ENCODE assay signal across 8 cellular contexts in genomic region chr1:204506969-204507316, GRCh38. TPM values are rescaled to one million over a fixed set of nuclear protein-coding genes. Genes with fewer than 3 reads are reported as not detected.
A peak's percentile ranks its signal among the peaks of the same experiment; 100 is the strongest.
DNase-seq lines count a peak whose midpoint lies in the region; ATAC-seq and TF ChIP-seq lines count a peak whose summit lies in the region.

No MANE protein-coding gene starts in this region.

- peaks cover 0 to 2% of the 10 kb centered on the region in 2 donors for H3K9me3 Mint-ChIP-seq in natural killer cell
- H3K9me3 Mint-ChIP-seq in stimulated activated naive B cell treated with anti-CD40 and anti-IgM and Interleukin-4, amounts not matched to agents 10 μg/mL and 1 μg/mL and 100 μg/mL, for 72 hours, result peaks cover 4% of the 10 kb centered on the region in 2 donors

- no TSS peak for BruUV-seq in Panc1 (replicated peaks; lab: Mats Ljungman, UMichigan)

- peaks cover 33 to 34% of the 10 kb centered on the region in 2 donors for H3K4me1 Mint-ChIP-seq in natural killer cell
- H3K4me1 Mint-ChIP-seq in stimulated activated naive B cell treated with anti-CD40 and anti-IgM and Interleukin-4, amounts not matched to agents 10 μg/mL and 1 μg/mL and 100 μg/mL, for 72 hours, result peaks cover 21 to 47% of the 10 kb centered on the region in 2 donors

- peak overlapping the region; percentile 98 for H3K4me3 Mint-ChIP-seq in natural killer cell
- peak overlapping the region; percentile 80 to 89 for H3K4me3 Mint-ChIP-seq in stimulated activated naive B cell treated with anti-CD40 and anti-IgM and Interleukin-4, amounts not matched to agents 10 μg/mL and 1 μg/mL and 100 μg/mL, for 72 hours

- peak; percentile 58 for ATAC-seq in GM21786 (IDR thresholded peaks at IDR 0.05; ENCODE audit: unreplicated experiment)
- peak; percentile 90 for ATAC-seq in Panc1
- peak; percentile 73 to 88 (median 78) for ATAC-seq in natural killer cell
- ATAC-seq in stimulated activated naive B cell treated with anti-CD40 and anti-IgM and Interleukin-4, amounts not matched to agents 10 μg/mL and 1 μg/mL and 100 μg/mL, for 72 hours (replicated peaks), result peak; percentile 71 to 79

- H3K36me3 Mint-ChIP-seq in natural killer cell, result peaks cover 15% of the 10 kb centered on the region
- peaks cover 9 to 11% of the 10 kb centered on the region in 2 donors for H3K36me3 Mint-ChIP-seq in stimulated activated naive B cell treated with anti-CD40 and anti-IgM and Interleukin-4, amounts not matched to agents 10 μg/mL and 1 μg/mL and 100 μg/mL, for 72 hours

- in situ Hi-C loops in Panc1 (cut with HindIII; ENCODE audit: low pct_unique_long_range_greater_than_20kb, low sequenced_read_pairs), result no loop called here

- H3K27me3 ChIP-seq in Panc1 (ENCODE audit: control insufficient read depth, insufficient read depth, low read length), result no peaks in the 10 kb centered on the region

- intact Hi-C loops in Panc1 (cut with micrococcal nuclease; ENCODE audit: unreplicated experiment), result no loop called here
- intact Hi-C loops in natural killer cell (cut with micrococcal nuclease), result loop anchor here (1.0 to 5.0 kb wide), 3 partner anchors 9 to 90 kb away; partner anchors contain the start of gene MDM4

- peaks cover 3 to 12% of the 10 kb centered on the region in 2 donors for H3K27me3 Mint-ChIP-seq in natural killer cell (ENCODE audit: low read depth in 2 of 2)
- peaks cover 6 to 8% of the 10 kb centered on the region in 2 donors for H3K27me3 Mint-ChIP-seq in stimulated activated naive B cell treated with anti-CD40 and anti-IgM and Interleukin-4, amounts not matched to agents 10 μg/mL and 1 μg/mL and 100 μg/mL, for 72 hours

- peak overlapping the region; percentile 72 for H3K27ac ChIP-seq in KOPT-K1 (ENCODE audit: low read depth, low read length, poor library complexity, severe bottlenecking)
- peak overlapping the region; percentile 84 for H3K27ac ChIP-seq in Panc1 (ENCODE audit: low read length)

- POLR2A ChIA-PET in Panc1 (lab: Charles Lee), result interaction anchor here (0.6 to 1.8 kb wide), 4 partner anchors 9 to 66 kb away, joined by 3 to 20 read pairs (median 3); partner anchors contain the start of gene MDM4

- DNase-seq in DMS153 (lab: John Stamatoyannopoulos, UW) (peak; percentile 96), Panc1 (ENCODE audit: low read depth, low spot score) (peak; percentile 97), fibroblast of gingiva (ENCODE audit: low read depth) (peak; percentile 89), natural killer cell (peak; percentile 79)
- DNase-seq in activated T-cell treated with anti-CD3 and anti-CD28 coated beads, Interleukin-2, amount 50 U/mL, for 48 hours, result peak; percentile 95 to 96
- DNase-seq in stimulated activated naive B cell treated with anti-CD40 and anti-IgM and Interleukin-4, amounts not matched to agents 10 μg/mL and 1 μg/mL and 100 μg/mL, for 72 hours, result peak; percentile 90

- H3K9me3 ChIP-seq in KOPT-K1 (ENCODE audit: insufficient read depth, low read length, poor library complexity, severe bottlenecking) (no peaks in the 10 kb centered on the region), Panc1 (ENCODE audit: control insufficient read depth, insufficient read depth, low read depth, low read length) (no peaks in the 10 kb centered on the region)

- H3K4me1 ChIP-seq in Panc1 (ENCODE audit: control insufficient read depth, insufficient read depth, low read length), result peaks cover 3% of the 10 kb centered on the region; the same call in 1 of the 2 replicates

- H3K4me3 ChIP-seq in Panc1 (ENCODE audit: low read depth in 2 of 2, low read length in 2 of 2), result peak overlapping the region; percentile 57 to 69

- H3K36me3 ChIP-seq in KOPT-K1 (ENCODE audit: insufficient read depth, low read length) (no peaks in the 10 kb centered on the region), Panc1 (ENCODE audit: control insufficient read depth, insufficient read depth, low read length) (no peaks in the 10 kb centered on the region)

- CTCF ChIA-PET in Panc1 (lab: Charles Lee), result interaction anchor here (0.5 to 3.3 kb wide), 8 partner anchors 9 to 482 kb away, joined by 3 to 13 read pairs (median 4); partner anchors contain the start of gene MDM4

- no peak for TF ChIP-seq CTCF in Panc1 (IDR thresholded peaks at IDR 0.05)
- no peak for TF ChIP-seq CTCF in natural killer cell (IDR thresholded peaks at IDR 0.05)

- H3K27ac Mint-ChIP-seq in natural killer cell, result peak overlapping the region; percentile 97 to 100
- peak overlapping the region; percentile 97 for H3K27ac Mint-ChIP-seq in stimulated activated naive B cell treated with anti-CD40 and anti-IgM and Interleukin-4, amounts not matched to agents 10 μg/mL and 1 μg/mL and 100 μg/mL, for 72 hours

RNA-seq across cellular contexts. Expression of gene MDM4, which starts 9.3 kb away (rescaled TPM):
- total RNA-seq in Panc1 (2021; ENCODE audit: unreplicated experiment) (42.1 TPM), natural killer cell (100 to 1,000 TPM; 295 to 324 (median 296) TPM)
- polyA plus RNA-seq in Panc1 (2012; ENCODE audit: insufficient read length), result 2.6 TPM

RNA-seq across cellular contexts. Expression of gene PIK3C2B, which starts 12.3 kb away (rescaled TPM):
- 19.1 TPM for total RNA-seq in Panc1 (2021; ENCODE audit: unreplicated experiment)
- 12.8 TPM for polyA plus RNA-seq in Panc1 (2012; ENCODE audit: insufficient read length)
- total RNA-seq in natural killer cell, result 10 to 100 TPM; 18.1 to 34.8 (median 29.5) TPM

Comparison
In these comparisons a context has a peak if more than half of its experiments do, and no peak if none do; other contexts are left out.
1. Peak in every context shown above with its lines: DNase-seq, ATAC-seq, H3K4me3 ChIP-seq and H3K27ac ChIP-seq.